In genomic region chr9:129383415-129384088, GRCh38 we compare ENCODE assay signal across 8 cellular contexts.
A peak's percentile ranks its signal among the peaks of the same experiment; 100 is the strongest.
DNase-seq lines count a peak whose midpoint lies in the region; ATAC-seq, FAIRE-seq and TF ChIP-seq lines count a peak whose summit lies in the region.

No MANE protein-coding gene starts in this region.

- TF ChIP-seq EP300 in HepG2 (IDR thresholded peaks at IDR 0.05; ENCODE audit: low read depth in 2 of 2, low read length in 2 of 2) (no peak), HepG2 (CRISPR knock-in tag; IDR thresholded peaks at IDR 0.05; ENCODE audit: borderline replicate concordance) (no peak)

- peaks cover 17% of the 10 kb centered on the region for H3K4me1 Mint-ChIP-seq in activated CD4-positive, alpha-beta T cell treated with anti-CD3 and anti-CD28 coated beads, Interleukin-2, amount 10 ng/mL, durations not matched to agents 7 days and 5 days

- H2AFZ ChIP-seq in HepG2 (ENCODE audit: low read length) = no peak overlapping the region

- CTCF ChIA-PET in activated CD4-positive, alpha-beta T cell treated with anti-CD3 and anti-CD28 coated beads, Interleukin-2, amount 10 ng/mL, durations not matched to agents 7 days and 5 days (lab: Charles Lee) = interaction anchor here (0.6 to 2.0 kb wide), 2 partner anchors 10 to 225 kb away, joined by 3 to 9 read pairs; no protein-coding TSS in a partner anchor
- CTCF ChIA-PET in HepG2 (lab: Yijun Ruan, JAX; ENCODE audit: low intra/inter-chr PET ratio, low total read pairs) = no interaction called here

- H4K20me1 ChIP-seq in HepG2 (ENCODE audit: insufficient read depth, low read length) = no peaks in the 10 kb centered on the region

- DNase-seq in COLO668 (lab: John Stamatoyannopoulos, UW; ENCODE audit: unreplicated experiment) (peak; percentile 64), NCI-H1417 (lab: John Stamatoyannopoulos, UW) (peak; percentile 40 to 85 (median 85)), coronary artery (ENCODE audit: low spot score) (peak; percentile 89), HepG2 (ENCODE audit: low spot score) (no peak), cerebellar nuclear complex (lab: John Stamatoyannopoulos, UW) (no peak)
- DNase-seq in activated CD4-positive, alpha-beta T cell treated with anti-CD3 and anti-CD28 coated beads, Interleukin-2, amount 10 ng/mL, durations not matched to agents 7 days and 5 days = peak; percentile 76
- DNase-seq in stimulated activated CD4-positive, alpha-beta T cell treated with anti-CD3 and anti-CD28 coated beads, Interleukin-2, amount 100 ng/mL, for 24 hours = peak; percentile 64 to 67

- no peak for TF ChIP-seq CTCF in coronary artery (IDR thresholded peaks at IDR 0.05)
- TF ChIP-seq CTCF in HepG2 (CRISPR knock-in tag; IDR thresholded peaks at IDR 0.05) = no peak

- H3K4me1 ChIP-seq in HepG2 (ENCODE audit: insufficient read depth, low read length) = peaks cover 11% of the 10 kb centered on the region; the same call in 1 of the 2 replicates

- H3K27me3 ChIP-seq in HepG2 (ENCODE audit: control insufficient read depth in 1 of 2, insufficient read depth in 2 of 2, low read length in 2 of 2) = peaks cover 4 to 11% of the 10 kb centered on the region in 2 experiments; a peak in 4 of 5 replicates

- H3K27ac ChIP-seq in coronary artery = peak overlapping the region; percentile 94 to 96
- no peak overlapping the region for H3K27ac ChIP-seq in HepG2 (ENCODE audit: extremely low read length, insufficient read depth, low read length)

- peak overlapping the region; percentile 60 for H3K4me3 Mint-ChIP-seq in activated CD4-positive, alpha-beta T cell treated with anti-CD3 and anti-CD28 coated beads, Interleukin-2, amount 10 ng/mL, durations not matched to agents 7 days and 5 days

- BruUV-seq in HepG2 (replicated peaks; lab: Mats Ljungman, UMichigan) = no TSS peak

- no peaks in the 10 kb centered on the region for H3K9me3 Mint-ChIP-seq in activated CD4-positive, alpha-beta T cell treated with anti-CD3 and anti-CD28 coated beads, Interleukin-2, amount 10 ng/mL, durations not matched to agents 7 days and 5 days

- no peaks in the 10 kb centered on the region for H3K79me2 ChIP-seq in HepG2 (ENCODE audit: insufficient read depth, low read length)

- H3K9ac ChIP-seq in HepG2 (ENCODE audit: insufficient read depth, low read depth, low read length) = no peak overlapping the region

- ATAC-seq in GM21576 (IDR thresholded peaks at IDR 0.05; ENCODE audit: unreplicated experiment) (peak; percentile 74), HepG2 (no peak; the same call in 2 of the 3 replicates)

- TF ChIP-seq RAD21 in HepG2 (CRISPR knock-in tag; IDR thresholded peaks at IDR 0.05) = no peak

- in situ Hi-C loops in HepG2 (cut with HindIII; ENCODE audit: extremely low pct_ligation_motif_present, low pct_unique_long_range_greater_than_20kb) = no loop called here

- H3K4me3 ChIP-seq in coronary artery (peak overlapping the region; percentile 79), HepG2 (replicated peaks in 1 of 3; ENCODE audit: insufficient read depth in 1 of 3, low read depth in 2 of 3, low read length in 3 of 3) (peak overlapping the region in 1 of 3 experiments; percentile 16; a peak in 1 of 6 replicates)

- H3K4me2 ChIP-seq in HepG2 (ENCODE audit: low read depth, low read length) = peak overlapping the region; percentile 27

- no peaks in the 10 kb centered on the region for H3K36me3 Mint-ChIP-seq in activated CD4-positive, alpha-beta T cell treated with anti-CD3 and anti-CD28 coated beads, Interleukin-2, amount 10 ng/mL, durations not matched to agents 7 days and 5 days (ENCODE audit: low read depth)

- no peaks in the 10 kb centered on the region for H3K36me3 ChIP-seq in HepG2 (replicated peaks in 1 of 2; ENCODE audit: control insufficient read depth in 1 of 2, insufficient read depth in 2 of 2, low read length in 2 of 2)

- no peak for TF ChIP-seq POLR2A in HepG2 (IDR thresholded peaks at IDR 0.05; ENCODE audit: insufficient read depth in 1 of 2, low read depth in 2 of 2, low read length in 2 of 2)

- H3K27ac Mint-ChIP-seq in activated CD4-positive, alpha-beta T cell treated with anti-CD3 and anti-CD28 coated beads, Interleukin-2, amount 10 ng/mL, durations not matched to agents 7 days and 5 days = peak overlapping the region; percentile 88

- intact Hi-C loops in HepG2 (cut with micrococcal nuclease; ENCODE audit: unreplicated experiment) = no loop called here

- 74% methylated on average over 34 of the region's 72 CpGs for WGBS in HepG2 (ENCODE audit: low lambda C conversion rate)

- FAIRE-seq in HepG2 (lab: Jason Lieb, UNC) = no peak

- peaks cover 2% of the 10 kb centered on the region for H3K27me3 Mint-ChIP-seq in activated CD4-positive, alpha-beta T cell treated with anti-CD3 and anti-CD28 coated beads, Interleukin-2, amount 10 ng/mL, durations not matched to agents 7 days and 5 days

- POLR2A ChIA-PET in activated CD4-positive, alpha-beta T cell treated with anti-CD3 and anti-CD28 coated beads, Interleukin-2, amount 10 ng/mL, durations not matched to agents 7 days and 5 days (lab: Charles Lee) = interaction anchor here (0.9 kb wide), 1 partner anchor 242 kb away, joined by 4 read pairs; the partner anchor contains the start of gene NTMT1
- POLR2A ChIA-PET in HepG2 (lab: Yijun Ruan, JAX) = no interaction called here

- no peaks in the 10 kb centered on the region for H3K9me3 ChIP-seq in HepG2 (ENCODE audit: low read length)

TF ChIP-seq in HepG2, 621 proteins besides CTCF, POLR2A, EP300 and RAD21 (continues in another document):
- TF ChIP-seq ZNF660 (CRISPR knock-in tag; IDR thresholded peaks at IDR 0.05; ENCODE audit: borderline replicate concordance, low read depth) (no peak), EHMT2 (IDR thresholded peaks at IDR 0.05; ENCODE audit: borderline replicate concordance, low read depth, low read length) (no peak), HNRNPK (IDR thresholded peaks at IDR 0.05; ENCODE audit: low read depth, low read length, poor library complexity, severe bottlenecking) (no peak), ZNF563 (CRISPR knock-in tag; IDR thresholded peaks at IDR 0.05) (peak; percentile 40; the same call in 1 of the 2 replicates), ZNF773 (CRISPR knock-in tag; IDR thresholded peaks at IDR 0.05; ENCODE audit: borderline replicate concordance) (no peak), KDM2A (CRISPR knock-in tag; IDR thresholded peaks at IDR 0.05; ENCODE audit: borderline replicate concordance, low read depth) (peak; percentile 12; the same call in 1 of the 2 replicates), ZNF737 (CRISPR knock-in tag; IDR thresholded peaks at IDR 0.05; ENCODE audit: borderline replicate concordance) (no peak), TCF7 (IDR thresholded peaks at IDR 0.05; ENCODE audit: low read depth) (no peak), ZNF296 (CRISPR knock-in tag; conservative IDR thresholded peaks at IDR 0.05) (no peak), HOXA3 (CRISPR knock-in tag; IDR thresholded peaks at IDR 0.05) (peak; percentile 23; the same call in 1 of the 2 replicates), ZBTB44 (CRISPR knock-in tag; IDR thresholded peaks at IDR 0.05) (no peak), JUNB (CRISPR knock-in tag; IDR thresholded peaks at IDR 0.05; ENCODE audit: borderline replicate concordance) (no peak), ZNF382 (CRISPR knock-in tag; IDR thresholded peaks at IDR 0.05; ENCODE audit: borderline replicate concordance) (no peak)
- TF ChIP-seq, protein P1, sequence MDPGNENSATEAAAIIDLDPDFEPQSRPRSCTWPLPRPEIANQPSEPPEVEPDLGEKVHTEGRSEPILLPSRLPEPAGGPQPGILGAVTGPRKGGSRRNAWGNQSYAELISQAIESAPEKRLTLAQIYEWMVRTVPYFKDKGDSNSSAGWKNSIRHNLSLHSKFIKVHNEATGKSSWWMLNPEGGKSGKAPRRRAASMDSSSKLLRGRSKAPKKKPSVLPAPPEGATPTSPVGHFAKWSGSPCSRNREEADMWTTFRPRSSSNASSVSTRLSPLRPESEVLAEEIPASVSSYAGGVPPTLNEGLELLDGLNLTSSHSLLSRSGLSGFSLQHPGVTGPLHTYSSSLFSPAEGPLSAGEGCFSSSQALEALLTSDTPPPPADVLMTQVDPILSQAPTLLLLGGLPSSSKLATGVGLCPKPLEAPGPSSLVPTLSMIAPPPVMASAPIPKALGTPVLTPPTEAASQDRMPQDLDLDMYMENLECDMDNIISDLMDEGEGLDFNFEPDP (CRISPR knock-in tag; conservative IDR thresholded peaks at IDR 0.05) = no peak
- TF ChIP-seq, protein P2, sequence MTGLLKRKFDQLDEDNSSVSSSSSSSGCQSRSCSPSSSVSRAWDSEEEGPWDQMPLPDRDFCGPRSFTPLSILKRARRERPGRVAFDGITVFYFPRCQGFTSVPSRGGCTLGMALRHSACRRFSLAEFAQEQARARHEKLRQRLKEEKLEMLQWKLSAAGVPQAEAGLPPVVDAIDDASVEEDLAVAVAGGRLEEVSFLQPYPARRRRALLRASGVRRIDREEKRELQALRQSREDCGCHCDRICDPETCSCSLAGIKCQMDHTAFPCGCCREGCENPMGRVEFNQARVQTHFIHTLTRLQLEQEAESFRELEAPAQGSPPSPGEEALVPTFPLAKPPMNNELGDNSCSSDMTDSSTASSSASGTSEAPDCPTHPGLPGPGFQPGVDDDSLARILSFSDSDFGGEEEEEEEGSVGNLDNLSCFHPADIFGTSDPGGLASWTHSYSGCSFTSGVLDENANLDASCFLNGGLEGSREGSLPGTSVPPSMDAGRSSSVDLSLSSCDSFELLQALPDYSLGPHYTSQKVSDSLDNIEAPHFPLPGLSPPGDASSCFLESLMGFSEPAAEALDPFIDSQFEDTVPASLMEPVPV (CRISPR knock-in tag; IDR thresholded peaks at IDR 0.05) = no peak
- TF ChIP-seq, protein P3, sequence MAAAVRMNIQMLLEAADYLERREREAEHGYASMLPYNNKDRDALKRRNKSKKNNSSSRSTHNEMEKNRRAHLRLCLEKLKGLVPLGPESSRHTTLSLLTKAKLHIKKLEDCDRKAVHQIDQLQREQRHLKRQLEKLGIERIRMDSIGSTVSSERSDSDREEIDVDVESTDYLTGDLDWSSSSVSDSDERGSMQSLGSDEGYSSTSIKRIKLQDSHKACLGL (CRISPR knock-in tag; IDR thresholded peaks at IDR 0.05) = no peak

Comparison
In these comparisons a context has a peak if more than half of its experiments do, and no peak if none do; other contexts are left out.
1. DNase-seq: peak in COLO668 (single experiment), NCI-H1417 (3 of 3), activated CD4-positive, alpha-beta T cell treated with anti-CD3 and anti-CD28 coated beads, Interleukin-2, amount 10 ng/mL, durations not matched to agents 7 days and 5 days (single experiment), coronary artery (single experiment) and stimulated activated CD4-positive, alpha-beta T cell treated with anti-CD3 and anti-CD28 coated beads, Interleukin-2, amount 100 ng/mL, for 24 hours (2 of 2); none in HepG2 (single experiment) and cerebellar nuclear complex (0 of 2).